Comparison of ENCODE assay signal across 13 cellular contexts in the genomic region with DNA sequence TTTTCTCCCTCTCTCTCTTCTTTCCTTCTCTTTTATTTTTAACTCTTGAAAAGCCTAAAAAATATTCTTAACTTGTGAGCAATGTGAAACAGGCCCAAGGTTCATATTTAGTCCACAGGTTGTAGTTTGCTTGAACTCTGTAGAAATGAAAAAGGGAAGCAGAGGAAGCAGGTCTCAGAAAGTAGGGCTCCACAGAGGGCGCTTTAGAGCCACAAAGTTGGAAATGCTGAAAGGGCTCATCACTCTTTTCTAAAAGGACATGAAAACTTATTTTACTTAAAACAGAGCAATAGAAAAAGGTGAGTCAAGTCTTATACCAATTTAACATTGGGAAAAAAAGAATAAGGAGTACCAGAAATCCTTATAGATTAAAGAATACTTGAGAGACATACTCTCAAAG.
DNase-seq lines count a peak whose midpoint lies in the region; ATAC-seq and TF ChIP-seq lines count a peak whose summit lies in the region.
"Had no signal": no experiment of that assay in that cellular context is flagged by ENCODE, and none has a peak within 500 bp of the region (broad histone marks: within the 10 kb centered on the region; RNA-seq: fewer than 3 reads in every experiment).

No MANE protein-coding gene starts in this region.

- no peaks in the 10 kb centered on the region for H3K4me1 ChIP-seq in Karpas-422 (ENCODE audit: low read length)
- no peaks in the 10 kb centered on the region for H3K4me1 ChIP-seq in left lung

- H3K27ac ChIP-seq in Karpas-422 (ENCODE audit: low read length) (no peak overlapping the region), left lung (no peak overlapping the region)
- H3K27ac ChIP-seq: suprapubic skin had no signal

- no peaks in the 10 kb centered on the region for H3K9me2 ChIP-seq in Karpas-422 (replicated peaks; ENCODE audit: insufficient read depth, low read length)

- H3K27me3 ChIP-seq in Karpas-422 (ENCODE audit: low read length) (no peaks in the 10 kb centered on the region), left lung (no peaks in the 10 kb centered on the region)
- H3K27me3 ChIP-seq: suprapubic skin had no signal

- intact Hi-C loops in left lung (cut with DNase I), result no loop called here

- peaks cover 4% of the 10 kb centered on the region for H3K36me3 Mint-ChIP-seq in nephron (ENCODE audit: low read depth)

- H3K4me3 ChIP-seq in Karpas-422 (ENCODE audit: low read length) (no peak overlapping the region), astrocyte of the cerebellum (ENCODE audit: low read depth, low read length) (no peak overlapping the region), left lung (no peak overlapping the region)
- H3K4me3 ChIP-seq: suprapubic skin had no signal

- DNase-seq in ELR (ENCODE audit: low read depth) (peak; percentile 25), Karpas-422 (peak; percentile 60), astrocyte of the cerebellum (ENCODE audit: low read depth) (no peak), left lung (no peak)
- DNase-seq in stimulated activated CD4-positive, alpha-beta T cell treated with anti-CD3 and anti-CD28 coated beads, Interleukin-4, amount 100 ng/mL, for 4 hours, result no peak
- DNase-seq: NCI-H524 treated with DMSO at 0.1 percent for 48 hours; stimulated activated CD4-positive, alpha-beta T cell treated with anti-CD3 and anti-CD28 coated beads, Interleukin-4, amount 100 ng/mL, for 1 hour; T-helper 9 cell had no signal

- H4K20me1 ChIP-seq in Karpas-422 (ENCODE audit: insufficient read depth, low read depth, low read length), result no peaks in the 10 kb centered on the region

- H3K4me1 Mint-ChIP-seq in nephron, result peaks cover 23% of the 10 kb centered on the region

- no peak overlapping the region for H2AFZ ChIP-seq in Karpas-422 (ENCODE audit: low read length)

- peak; percentile 34 for TF ChIP-seq CTCF in astrocyte of the cerebellum (IDR thresholded peaks at IDR 0.05; ENCODE audit: low read depth, low read length, missing control alignments)
- peak in 2 of 3 experiments; percentile 9 to 30 for TF ChIP-seq CTCF in nephron (IDR thresholded peaks at IDR 0.05; ENCODE audit: unreplicated experiment in 3 of 3)
- no peak for TF ChIP-seq CTCF in left lung (IDR thresholded peaks at IDR 0.05)

- H3K27ac Mint-ChIP-seq in nephron, result peak overlapping the region; percentile 20 to 58 (median 55)
- H3K27ac Mint-ChIP-seq: activated T-helper 2 cell treated with anti-CD3 and anti-CD28 coated beads, Interferon-gamma antibody, Interleukin-2, Interleukin-4, amounts not matched to agents 10 μg/mL and 5 μg/mL and 100 μg/mL, durations not matched to agents 14 hours and 24 hours and 36 hours; dendritic cell treated with granulocyte-macrophage colony-stimulating factor and Interleukin-4, amounts not matched to agents 40 ng/mL and 50 ng/mL, for 4 days had no signal

- ATAC-seq in GM19463 (IDR thresholded peaks at IDR 0.05; ENCODE audit: unreplicated experiment), result no peak
- no peak for ATAC-seq in left lung

- no peak overlapping the region for H3K9ac ChIP-seq in Karpas-422 (ENCODE audit: low read length)

- H3K4me2 ChIP-seq in Karpas-422 (ENCODE audit: low read depth, low read length, poor library complexity, severe bottlenecking), result no peak overlapping the region

- no peaks in the 10 kb centered on the region for H3K79me2 ChIP-seq in Karpas-422 (ENCODE audit: low read length)

- H3K4me3 Mint-ChIP-seq in nephron, result no peak overlapping the region
- H3K4me3 Mint-ChIP-seq: dendritic cell treated with granulocyte-macrophage colony-stimulating factor and Interleukin-4, amounts not matched to agents 40 ng/mL and 50 ng/mL, for 4 days had no signal

- in situ Hi-C loops in astrocyte of the cerebellum (cut with HindIII; ENCODE audit: low sequenced_read_pairs), result no loop called here

- no peaks in the 10 kb centered on the region for H3K9me3 ChIP-seq in Karpas-422 (ENCODE audit: low read length)
- H3K9me3 ChIP-seq in left lung, result no peaks in the 10 kb centered on the region
- H3K9me3 ChIP-seq: suprapubic skin had no signal

- no peaks in the 10 kb centered on the region for H3K9me3 Mint-ChIP-seq in nephron
- H3K9me3 Mint-ChIP-seq: activated T-helper 2 cell treated with anti-CD3 and anti-CD28 coated beads, Interferon-gamma antibody, Interleukin-2, Interleukin-4, amounts not matched to agents 10 μg/mL and 5 μg/mL and 100 μg/mL, durations not matched to agents 14 hours and 24 hours and 36 hours; dendritic cell treated with granulocyte-macrophage colony-stimulating factor and Interleukin-4, amounts not matched to agents 40 ng/mL and 50 ng/mL, for 4 days had no signal

- H3K36me3 ChIP-seq in Karpas-422 (ENCODE audit: insufficient read depth, low read length) (no peaks in the 10 kb centered on the region), left lung (no peaks in the 10 kb centered on the region)
- H3K36me3 ChIP-seq: suprapubic skin had no signal

- H3K27me3 Mint-ChIP-seq in nephron (ENCODE audit: low read depth), result no peaks in the 10 kb centered on the region
- H3K27me3 Mint-ChIP-seq: dendritic cell treated with granulocyte-macrophage colony-stimulating factor and Interleukin-4, amounts not matched to agents 40 ng/mL and 50 ng/mL, for 4 days had no signal

Comparison
In these comparisons a context has a peak if more than half of its experiments do, and no peak if none do; other contexts are left out.
1. DNase-seq: peak in ELR (single experiment) and Karpas-422 (single experiment); none in astrocyte of the cerebellum (single experiment), left lung (0 of 2) and stimulated activated CD4-positive, alpha-beta T cell treated with anti-CD3 and anti-CD28 coated beads, Interleukin-4, amount 100 ng/mL, for 4 hours (0 of 2).
2. CTCF ChIP-seq: peak in astrocyte of the cerebellum (single experiment) and nephron (2 of 3); none in left lung (0 of 2).